ENCODE assay signal across 19 cellular contexts in genomic region chr3:112352720-112353119, GRCh38. TPM values are rescaled to one million over a fixed set of nuclear protein-coding genes. Genes with fewer than 3 reads are reported as not detected.
"Had no signal": no experiment of that assay in that cellular context is flagged by ENCODE, and none has a peak within 500 bp of the region (broad histone marks: within the 10 kb centered on the region; RNA-seq: fewer than 3 reads in every experiment).

No MANE protein-coding gene starts in this region.

- H3K36me3 ChIP-seq: adrenal gland, esophagus squamous epithelium, left lung, ovary had no signal

- H3K4me1 ChIP-seq: adrenal gland, left lung, sigmoid colon had no signal

- DNase-seq: activated gamma-delta T cell; adrenal gland; effector CD4-positive, alpha-beta T cell; esophagus squamous epithelium; hypothalamus; kidney; left lung; mucosa of descending colon; naive thymus-derived CD4-positive, alpha-beta T cell; ovary; sigmoid colon; stimulated activated CD4-positive, alpha-beta T cell treated with anti-CD3 and anti-CD28 coated beads, Interleukin-4, amount 100 ng/mL, for 24 hours had no signal

- H3K4me3 ChIP-seq: adrenal gland, esophagus squamous epithelium, left lung, mucosa of descending colon, ovary, sigmoid colon had no signal

- H3K27me3 Mint-ChIP-seq: memory B cell; naive thymus-derived CD4-positive, alpha-beta T cell had no signal

- H3K4me3 Mint-ChIP-seq: memory B cell; naive thymus-derived CD4-positive, alpha-beta T cell; stimulated activated effector memory CD8-positive, alpha-beta T cell treated with anti-CD3 and anti-CD28 coated beads, Interleukin-12 subunit alpha, Interleukin-12 subunit beta, amount 100 ng/mL, for 72 hours; T-helper 1 cell treated with Interleukin-12 subunit alpha and Interleukin-12 subunit beta and Interleukin-4 antibody, amounts not matched to agents 30 μg/mL and 1 μg/mL, for 36 hours had no signal

- H3K27ac ChIP-seq: adrenal gland, esophagus squamous epithelium, ovary, sigmoid colon had no signal

- H3K27me3 ChIP-seq: adrenal gland, esophagus squamous epithelium, left lung, ovary, sigmoid colon had no signal

- H3K9me3 Mint-ChIP-seq: activated naive CD4-positive, alpha-beta T cell treated with anti-CD3 and anti-CD28 coated beads, Interleukin-2, amount 50 U/mL, for 72 hours; memory B cell; naive thymus-derived CD4-positive, alpha-beta T cell; stimulated activated effector memory CD8-positive, alpha-beta T cell treated with anti-CD3 and anti-CD28 coated beads, Interleukin-12 subunit alpha, Interleukin-12 subunit beta, amount 100 ng/mL, for 72 hours; T-helper 1 cell treated with Interleukin-12 subunit alpha and Interleukin-12 subunit beta and Interleukin-4 antibody, amounts not matched to agents 30 μg/mL and 1 μg/mL, for 36 hours had no signal

- H3K27ac Mint-ChIP-seq: stimulated activated effector memory CD8-positive, alpha-beta T cell treated with anti-CD3 and anti-CD28 coated beads, Interleukin-12 subunit alpha, Interleukin-12 subunit beta, amount 100 ng/mL, for 72 hours; T-helper 1 cell treated with Interleukin-12 subunit alpha and Interleukin-12 subunit beta and Interleukin-4 antibody, amounts not matched to agents 30 μg/mL and 1 μg/mL, for 36 hours had no signal

- H3K36me3 Mint-ChIP-seq: stimulated activated effector memory CD8-positive, alpha-beta T cell treated with anti-CD3 and anti-CD28 coated beads, Interleukin-12 subunit alpha, Interleukin-12 subunit beta, amount 100 ng/mL, for 72 hours had no signal

- ATAC-seq: activated CD4-positive, CD25-positive, alpha-beta regulatory T cell treated with anti-CD3 and anti-CD28 coated beads, Interleukin-2, amount 50 U/mL, for 24 hours; activated naive CD4-positive, alpha-beta T cell treated with anti-CD3 and anti-CD28 coated beads, Interleukin-2, amount 50 U/mL, for 72 hours; left lung; mucosa of descending colon; naive thymus-derived CD4-positive, alpha-beta T cell; stimulated activated effector memory CD8-positive, alpha-beta T cell treated with anti-CD3 and anti-CD28 coated beads, Interleukin-12 subunit alpha, Interleukin-12 subunit beta, amount 100 ng/mL, for 72 hours had no signal

- H3K9me3 ChIP-seq: adrenal gland, esophagus squamous epithelium, left lung, mucosa of descending colon, ovary, sigmoid colon had no signal

RNA-seq across cellular contexts. Expression of gene SLC9C1, which starts 58.7 kb away (rescaled TPM):
- total RNA-seq: activated naive CD4-positive, alpha-beta T cell treated with anti-CD3 and anti-CD28 coated beads, Interleukin-2, amount 50 U/mL, for 72 hours; adrenal gland; bronchial epithelial cell; esophagus squamous epithelium; fibroblast of villous mesenchyme; naive thymus-derived CD4-positive, alpha-beta T cell had no signal
- polyA plus RNA-seq: adrenal gland had no signal
